25 cellular contexts compared by ENCODE assay signal in genomic region chr22:43917523-43917922, GRCh38. TPM values are rescaled to one million over a fixed set of nuclear protein-coding genes. Genes with fewer than 3 reads are reported as not detected.
DNase-seq lines count a peak whose midpoint lies in the region; ATAC-seq and TF ChIP-seq lines count a peak whose summit lies in the region.
"Had no signal": no experiment of that assay in that cellular context is flagged by ENCODE, and none has a peak within 500 bp of the region (broad histone marks: within the 10 kb centered on the region; RNA-seq: fewer than 3 reads in every experiment).

No MANE protein-coding gene starts in this region.

- H3K36me3 Mint-ChIP-seq in HFFc6 (ENCODE audit: low read depth) (no peaks in the 10 kb centered on the region), neural crest cell (ENCODE audit: low read depth) (no peaks in the 10 kb centered on the region)
- H3K36me3 Mint-ChIP-seq: CD4-positive, alpha-beta memory T cell had no signal

- no peak for TF ChIP-seq CTCF in HFFc6 (IDR thresholded peaks at IDR 0.05)
- no peak for TF ChIP-seq CTCF in neural crest cell (conservative IDR thresholded peaks at IDR 0.05)

- H3K9me3 Mint-ChIP-seq in HFFc6 = peaks cover 6% of the 10 kb centered on the region; the same call in 1 of the 2 replicates
- H3K9me3 Mint-ChIP-seq in neural crest cell = peaks cover 2% of the 10 kb centered on the region

- H3K27me3 Mint-ChIP-seq in HFFc6 (ENCODE audit: insufficient read depth) (no peaks in the 10 kb centered on the region; the same call in none of the 2 replicates), neural crest cell (ENCODE audit: low read depth) (peaks cover 2% of the 10 kb centered on the region)

- DNase-seq in HFFc6 (no peak), RPMI7951 (ENCODE audit: low read depth) (peak; percentile 50), neural crest cell (ENCODE audit: low read depth, low spot score) (no peak), SIG-M5 (lab: John Stamatoyannopoulos, UW) (no peak), GM19238 (ENCODE audit: insufficient read length, low spot score) (no peak)
- DNase-seq: AML-193; CD4-positive, alpha-beta memory T cell; COR-L47; DMS79; H9; NCI-H1048; NCI-H1417; NCI-H1694; NCI-H2029 treated with DMSO at 0.1 percent for 48 hours; NCI-H446 treated with DMSO at 0.1 percent for 48 hours; NCI-H526; PC-9; SHP77; T-helper 1 cell had no signal

- no peak overlapping the region for H3K4me3 Mint-ChIP-seq in HFFc6
- H3K4me3 Mint-ChIP-seq in neural crest cell = no peak overlapping the region
- H3K4me3 Mint-ChIP-seq: CD4-positive, alpha-beta memory T cell; GM23338; H9 had no signal

- ATAC-seq in HG02763 (IDR thresholded peaks at IDR 0.05; ENCODE audit: unreplicated experiment) (no peak), GM21360 (IDR thresholded peaks at IDR 0.05; ENCODE audit: unreplicated experiment) (no peak)
- ATAC-seq: A549, GM23338, K562 had no signal

- H3K27ac Mint-ChIP-seq in HFFc6 (0 out of 2 replicates have a peak overlapping the region, but pooled peaks have one; percentile 35), neural crest cell (ENCODE audit: unreplicated experiment) (peak overlapping the region; percentile 57)
- H3K27ac Mint-ChIP-seq: CD4-positive, alpha-beta memory T cell; GM23338; H9 had no signal

- H3K4me1 Mint-ChIP-seq in HFFc6 (ENCODE audit: low read depth) (peaks cover 63% of the 10 kb centered on the region), neural crest cell (peaks cover 13% of the 10 kb centered on the region)
- H3K4me1 Mint-ChIP-seq: CD4-positive, alpha-beta memory T cell had no signal

RNA-seq across cellular contexts. Expression of gene PNPLA3, which starts 6.1 kb away (rescaled TPM):
- 1 to 10 TPM; 3.0 to 6.5 (median 3.4) TPM for total RNA-seq in HFFc6 (2021; fragmentation: NEBNext Ultra II Directional; extraction: Animal tissue kit (Norgen Biotek cat#: 25700))
- total RNA-seq in RPMI7951 (2014; rRNA removed; shearing (Covaris generic)) = 7.5 and 7.6 TPM in 2 replicates
- 28.3 and 31.2 TPM in 2 replicates for total RNA-seq in neural crest cell
- total RNA-seq: CD4-positive, alpha-beta memory T cell had no signal

RNA-seq across cellular contexts. Expression of gene PNPLA5, which starts 25.7 kb away (rescaled TPM):
- total RNA-seq in HFFc6 (2021; fragmentation: NEBNext Ultra II Directional; extraction: Animal tissue kit (Norgen Biotek cat#: 25700)) = not detected
- total RNA-seq in RPMI7951 (2014; rRNA removed; shearing (Covaris generic)) = not detected in 2 replicates
- not detected in 2 replicates for total RNA-seq in neural crest cell
- total RNA-seq: CD4-positive, alpha-beta memory T cell; HT-29; K562; PC-9 had no signal

RNA-seq across cellular contexts. Expression of gene SAMM50, which starts 37.7 kb away (rescaled TPM):
- 10 to 100 TPM; 51.6 to 57.2 (median 53.3) TPM for total RNA-seq in HFFc6 (2021; fragmentation: NEBNext Ultra II Directional; extraction: Animal tissue kit (Norgen Biotek cat#: 25700))
- total RNA-seq in RPMI7951 (2014; rRNA removed; shearing (Covaris generic)) = 45.6 and 45.9 TPM in 2 replicates
- total RNA-seq in neural crest cell = 54.0 and 54.6 TPM in 2 replicates

RNA-seq across cellular contexts. Expression of gene SULT4A1, which starts 55.2 kb away (rescaled TPM):
- not detected for total RNA-seq in HFFc6 (2021; fragmentation: NEBNext Ultra II Directional; extraction: Animal tissue kit (Norgen Biotek cat#: 25700))
- total RNA-seq in RPMI7951 (2014; rRNA removed; shearing (Covaris generic)) = not detected in 2 replicates
- total RNA-seq in neural crest cell = 6.3 and 7.3 TPM in 2 replicates
- total RNA-seq: CD4-positive, alpha-beta memory T cell; HT-29 had no signal
